In the genomic region with DNA sequence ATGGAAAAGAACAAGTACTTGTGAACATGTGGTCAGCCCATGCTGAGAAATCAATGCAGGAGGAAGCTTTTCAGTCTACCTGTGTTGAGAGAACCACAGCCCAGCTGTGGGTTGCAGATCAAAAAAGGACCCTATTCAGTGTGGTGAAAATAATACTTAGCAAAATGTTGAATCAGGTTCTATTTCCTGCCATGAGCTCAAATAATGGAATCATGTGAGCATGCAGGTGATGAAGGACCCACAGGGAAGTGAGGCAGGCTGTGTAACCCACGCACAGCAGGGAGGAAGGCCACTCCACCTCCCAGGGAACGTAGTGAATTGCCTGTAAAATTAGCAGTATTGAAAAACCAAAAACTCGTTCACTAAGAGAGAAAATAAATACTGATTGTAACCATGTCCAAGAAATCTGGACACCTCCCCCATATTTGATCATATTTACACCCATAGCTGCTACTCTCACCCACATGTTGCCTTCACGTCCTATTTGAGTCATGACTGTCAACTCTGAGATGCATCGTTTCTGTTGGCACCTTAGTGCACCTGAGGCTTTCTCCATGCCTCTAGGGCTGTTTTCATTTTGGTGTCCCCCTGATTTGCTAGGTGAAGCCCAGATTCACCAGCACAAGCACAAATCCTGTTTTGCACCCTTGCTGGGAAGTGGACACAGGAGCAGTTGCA, we compare ENCODE assay signal across 11 cellular contexts. TPM values are rescaled to one million over a fixed set of nuclear protein-coding genes. Genes with fewer than 3 reads are reported as not detected.
DNase-seq lines count a peak whose midpoint lies in the region; ATAC-seq lines count a peak whose summit lies in the region.
"Had no signal": no experiment of that assay in that cellular context is flagged by ENCODE, and none has a peak within 500 bp of the region (broad histone marks: within the 10 kb centered on the region; RNA-seq: fewer than 3 reads in every experiment).

No MANE protein-coding gene starts in this region.

- H3K4me1 Mint-ChIP-seq in activated CD4-positive, alpha-beta T cell treated with anti-CD3 and anti-CD28 coated beads, Interleukin-2, amount 10 ng/mL, durations not matched to agents 24 days and 14 days = peaks cover 9% of the 10 kb centered on the region

- peaks cover 8% of the 10 kb centered on the region for H3K9me3 Mint-ChIP-seq in activated CD4-positive, alpha-beta T cell treated with anti-CD3 and anti-CD28 coated beads, Interleukin-2, amount 10 ng/mL, durations not matched to agents 24 days and 14 days

- no peaks in the 10 kb centered on the region for H3K36me3 Mint-ChIP-seq in activated CD4-positive, alpha-beta T cell treated with anti-CD3 and anti-CD28 coated beads, Interleukin-2, amount 10 ng/mL, durations not matched to agents 24 days and 14 days (ENCODE audit: low read depth)

- peaks cover 59% of the 10 kb centered on the region for H3K27me3 Mint-ChIP-seq in activated CD4-positive, alpha-beta T cell treated with anti-CD3 and anti-CD28 coated beads, Interleukin-2, amount 10 ng/mL, durations not matched to agents 24 days and 14 days

- intact Hi-C loops in activated CD4-positive, alpha-beta T cell treated with anti-CD3 and anti-CD28 coated beads, Interleukin-2, amount 10 ng/mL, durations not matched to agents 24 days and 14 days (cut with micrococcal nuclease) = loop anchor here (1.0 kb wide), 1 partner anchor 8 kb away; no protein-coding TSS in a partner anchor

- no peak overlapping the region for H3K27ac Mint-ChIP-seq in activated CD4-positive, alpha-beta T cell treated with anti-CD3 and anti-CD28 coated beads, Interleukin-2, amount 10 ng/mL, durations not matched to agents 24 days and 14 days

- in situ Hi-C loops in SK-MEL-5 (cut with HindIII; ENCODE audit: low pct_unique_long_range_greater_than_20kb, low sequenced_read_pairs) = no loop called here

- H3K4me3 Mint-ChIP-seq in activated CD4-positive, alpha-beta T cell treated with anti-CD3 and anti-CD28 coated beads, Interleukin-2, amount 10 ng/mL, durations not matched to agents 24 days and 14 days = no peak overlapping the region

- ATAC-seq in GM18499 (IDR thresholded peaks at IDR 0.05; ENCODE audit: insufficient read depth, unreplicated experiment) = peak; percentile 17
- peak; percentile 7 for ATAC-seq in GM19328 (IDR thresholded peaks at IDR 0.05; ENCODE audit: unreplicated experiment)
- ATAC-seq in HG02981 (IDR thresholded peaks at IDR 0.05; ENCODE audit: unreplicated experiment) = peak; percentile 27
- ATAC-seq in HG03139 (IDR thresholded peaks at IDR 0.05; ENCODE audit: unreplicated experiment) = no peak
- ATAC-seq: HepG2 had no signal

- DNase-seq in SK-MEL-5 (ENCODE audit: low read depth, low spot score) (peak; percentile 46), NCI-H526 (lab: John Stamatoyannopoulos, UW) (no peak), AML-193 (lab: John Stamatoyannopoulos, UW) (no peak)
- no peak for DNase-seq in activated CD4-positive, alpha-beta T cell treated with anti-CD3 and anti-CD28 coated beads, Interleukin-2, amount 10 ng/mL, durations not matched to agents 24 days and 14 days
- DNase-seq: dorsolateral prefrontal cortex, T-helper 9 cell had no signal

RNA-seq across cellular contexts. Expression of a gene that starts 20.5 kb away (rescaled TPM):
- 5.2 and 5.4 TPM in 2 replicates for total RNA-seq in SK-MEL-5 (2014; rRNA removed; shearing (Covaris generic))
- polyA plus RNA-seq in SK-MEL-5 (2015; cell fraction: cytosol; rRNA removed) = 7.6 and 9.7 TPM in 2 replicates
- polyA plus RNA-seq in SK-MEL-5 (2015; cell fraction: nucleus; rRNA removed) = 9.1 and 10.7 TPM in 2 replicates
- total RNA-seq in activated CD4-positive, alpha-beta T cell treated with anti-CD3 and anti-CD28 coated beads, Interleukin-2, amount 10 ng/mL, durations not matched to agents 24 days and 14 days = 193 and 219 TPM in 2 replicates

Comparison
In these comparisons a context has a peak if more than half of its experiments do, and no peak if none do; other contexts are left out.
1. RNA of a gene that starts 20.5 kb away (total RNA-seq): 193 to 219 TPM in activated CD4-positive, alpha-beta T cell treated with anti-CD3 and anti-CD28 coated beads, Interleukin-2, amount 10 ng/mL, durations not matched to agents 24 days and 14 days; 5.2 to 5.4 TPM in SK-MEL-5; every median in the first group is over 10 times any median in the second.